Comparison of ENCODE assay signal across 1 cellular context in the genomic region with DNA sequence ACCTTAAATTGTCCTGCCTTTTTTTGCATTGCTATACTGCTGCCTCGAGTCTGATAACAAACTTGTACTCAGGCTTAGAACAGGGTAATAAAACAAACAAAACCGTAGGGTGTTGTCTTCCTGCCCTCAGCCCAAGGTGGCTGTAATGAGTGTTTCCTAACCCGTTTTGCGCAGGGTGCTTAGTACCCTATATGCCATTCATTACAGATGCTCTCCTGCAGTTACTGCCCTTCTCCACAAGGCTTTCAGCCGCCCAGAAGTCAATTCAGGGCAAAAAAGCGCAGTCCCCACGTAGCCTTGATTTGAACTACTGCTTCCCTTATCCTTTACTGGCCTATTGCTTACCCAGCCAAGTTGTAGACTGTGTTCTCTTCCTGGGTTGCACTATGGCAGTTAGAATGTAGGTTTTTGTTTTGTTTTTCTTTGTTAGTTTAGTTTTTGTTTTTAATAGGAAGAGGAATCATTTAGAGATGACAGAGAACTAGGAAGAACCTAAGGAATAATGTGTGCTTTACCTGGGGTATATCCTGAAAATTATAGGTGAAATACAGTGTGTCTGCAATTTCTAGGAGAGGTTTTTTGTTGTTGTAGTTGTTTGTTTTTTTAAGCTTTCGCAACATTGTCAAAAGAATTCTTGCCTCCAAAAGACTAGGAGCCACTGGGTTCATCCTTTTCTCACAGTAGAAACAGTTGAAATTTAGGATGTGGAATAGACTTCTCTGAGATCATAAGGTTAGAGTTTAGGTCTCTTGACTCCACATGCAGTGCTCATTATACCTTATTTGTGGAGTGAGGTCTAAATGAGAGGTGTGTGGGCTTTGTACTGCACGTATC.
TF ChIP-seq lines count a peak whose summit lies in the region.

No MANE protein-coding gene starts in this region.

TF ChIP-seq in H1, 55 proteins besides CTCF, POLR2A, EP300 and RAD21:
- peak; percentile 70 for TF ChIP-seq POLR2AphosphoS5 (IDR thresholded peaks at IDR 0.05; ENCODE audit: low read depth, low read length)
- TF ChIP-seq SP1 (IDR thresholded peaks at IDR 0.05; ENCODE audit: low read depth, low read length): 0 out of 2 replicates have a peak, but pooled peaks have one; percentile 9
- no peak for TF ChIP-seq CEBPB (IDR thresholded peaks at IDR 0.05; ENCODE audit: low read depth, low read length)
